Comparison of ENCODE assay signal across 8 cellular contexts in the genomic region with DNA sequence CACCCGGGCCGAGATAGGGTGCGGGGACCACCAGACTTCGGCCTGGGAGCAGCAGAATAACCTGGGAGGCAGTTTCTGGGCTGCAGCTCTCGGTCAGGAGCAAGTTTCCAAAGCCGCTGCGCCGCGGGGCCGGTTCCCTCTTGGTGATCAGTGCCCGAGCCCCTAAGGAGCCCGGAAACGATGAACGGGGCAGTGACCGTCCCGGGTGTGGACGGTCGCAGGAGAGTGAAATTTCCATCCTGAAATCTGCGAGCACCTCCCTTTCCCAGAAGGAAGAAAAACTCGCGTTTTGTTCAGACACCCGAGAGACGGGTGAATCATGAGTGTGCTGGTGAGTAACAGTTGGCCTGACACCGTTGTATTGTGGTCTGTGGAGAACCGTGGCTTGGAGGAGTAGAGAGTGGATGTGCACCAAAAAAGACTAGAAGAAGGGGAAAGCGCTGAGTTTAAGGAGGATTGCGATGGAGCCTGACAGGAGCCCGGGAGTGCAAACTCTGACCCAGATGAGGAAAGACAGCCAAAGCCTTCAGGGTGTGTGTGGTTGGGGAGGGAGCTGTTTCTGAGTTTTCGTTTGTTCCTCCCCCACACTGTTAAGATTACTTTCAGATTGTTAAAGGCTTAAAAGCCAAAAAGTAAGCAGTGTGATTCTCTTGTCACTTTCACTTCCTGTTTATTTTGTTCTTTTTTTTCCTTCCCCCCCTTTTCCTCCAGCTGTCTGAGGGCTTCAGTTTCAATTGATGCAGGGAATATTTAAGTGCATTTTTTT.
A peak's percentile ranks its signal among the peaks of the same experiment; 100 is the strongest.
DNase-seq lines count a peak whose midpoint lies in the region; ATAC-seq lines count a peak whose summit lies in the region.

No MANE protein-coding gene starts in this region.

- peak; percentile 81 for DNase-seq in EH (ENCODE audit: low read depth)
- peak in 4 of 5 experiments; percentile 18 to 87 (median 51) for DNase-seq in T-helper 2 cell
- peak; percentile 85 for DNase-seq in astrocyte of the hippocampus (ENCODE audit: low read depth, low spot score)
- DNase-seq in skeletal muscle cell (ENCODE audit: low read depth), result peak; percentile 45
- DNase-seq in NCI-H1105 (lab: John Stamatoyannopoulos, UW), result no peak

- peak; percentile 67 for ATAC-seq in GM21528 (IDR thresholded peaks at IDR 0.05; ENCODE audit: low FRiP score, unreplicated experiment)

- peaks cover 11% of the 10 kb centered on the region for H3K4me1 ChIP-seq in HUES6 (ENCODE audit: control insufficient read depth, insufficient read depth, low read length)

- no peak overlapping the region for H3K27ac ChIP-seq in HUES6 (ENCODE audit: low read depth, low read length)

- no peaks in the 10 kb centered on the region for H3K36me3 ChIP-seq in HUES6 (ENCODE audit: control insufficient read depth, insufficient read depth, low read length)

- peaks cover 6% of the 10 kb centered on the region; the same call in 1 of the 2 replicates for H3K9me3 ChIP-seq in HUES6 (ENCODE audit: control insufficient read depth, insufficient read depth, low read depth, low read length)

- H3K4me3 ChIP-seq in HUES6 (ENCODE audit: low read depth, low read length) (peak overlapping the region; percentile 64), iPS-11a (ENCODE audit: low read depth, low read length) (peak overlapping the region; percentile 73), skeletal muscle cell (ENCODE audit: low read depth, low read length) (peak overlapping the region; percentile 77)

- H3K9ac ChIP-seq in HUES6 (ENCODE audit: low read length), result peak overlapping the region; percentile 76

- H3K27me3 ChIP-seq in HUES6 (ENCODE audit: control insufficient read depth, insufficient read depth, low read length), result no peaks in the 10 kb centered on the region
